ENCODE assay signal across 10 cellular contexts in genomic region chr2:43798300-43798699, GRCh38. TPM values are rescaled to one million over a fixed set of nuclear protein-coding genes. Genes with fewer than 3 reads are reported as not detected.
DNase-seq lines count a peak whose midpoint lies in the region; TF ChIP-seq lines count a peak whose summit lies in the region.
"Had no signal": no experiment of that assay in that cellular context is flagged by ENCODE, and none has a peak within 500 bp of the region (broad histone marks: within the 10 kb centered on the region; RNA-seq: fewer than 3 reads in every experiment).

No MANE protein-coding gene starts in this region.

- no peak overlapping the region for H3K4me3 Mint-ChIP-seq in activated CD4-positive, alpha-beta T cell treated with anti-CD3 and anti-CD28 coated beads, Interleukin-2, amount 10 ng/mL, durations not matched to agents 24 days and 14 days
- H3K4me3 Mint-ChIP-seq in endothelial cell (ENCODE audit: unreplicated experiment) (no peak overlapping the region), type B pancreatic cell (no peak overlapping the region)

- H3K27ac Mint-ChIP-seq in activated CD4-positive, alpha-beta T cell treated with anti-CD3 and anti-CD28 coated beads, Interleukin-2, amount 10 ng/mL, durations not matched to agents 24 days and 14 days = no peak overlapping the region
- H3K27ac Mint-ChIP-seq in endothelial cell (ENCODE audit: unreplicated experiment) (no peak overlapping the region), type B pancreatic cell (no peak overlapping the region)

- no peaks in the 10 kb centered on the region for H3K27me3 Mint-ChIP-seq in activated CD4-positive, alpha-beta T cell treated with anti-CD3 and anti-CD28 coated beads, Interleukin-2, amount 10 ng/mL, durations not matched to agents 24 days and 14 days
- H3K27me3 Mint-ChIP-seq in endothelial cell (ENCODE audit: unreplicated experiment) (no peaks in the 10 kb centered on the region), type B pancreatic cell (no peaks in the 10 kb centered on the region)

- H3K27ac ChIP-seq in prostate gland = no peak overlapping the region

- no peaks in the 10 kb centered on the region for H3K36me3 Mint-ChIP-seq in activated CD4-positive, alpha-beta T cell treated with anti-CD3 and anti-CD28 coated beads, Interleukin-2, amount 10 ng/mL, durations not matched to agents 24 days and 14 days (ENCODE audit: low read depth)
- H3K36me3 Mint-ChIP-seq in endothelial cell (ENCODE audit: low read depth, unreplicated experiment) (no peaks in the 10 kb centered on the region), type B pancreatic cell (peaks cover 12% of the 10 kb centered on the region)

- H3K9me3 Mint-ChIP-seq in activated CD4-positive, alpha-beta T cell treated with anti-CD3 and anti-CD28 coated beads, Interleukin-2, amount 10 ng/mL, durations not matched to agents 24 days and 14 days = no peaks in the 10 kb centered on the region
- H3K9me3 Mint-ChIP-seq in endothelial cell (ENCODE audit: unreplicated experiment) (no peaks in the 10 kb centered on the region), type B pancreatic cell (no peaks in the 10 kb centered on the region)

- no peak for TF ChIP-seq POLR2A in prostate gland (IDR thresholded peaks at IDR 0.05)

- H3K27me3 ChIP-seq in MG63 (no peaks in the 10 kb centered on the region), prostate gland (replicated peaks; ENCODE audit: insufficient read depth) (no peaks in the 10 kb centered on the region)

- H3K36me3 ChIP-seq in MG63 = no peaks in the 10 kb centered on the region
- H3K36me3 ChIP-seq in prostate gland = no peaks in the 10 kb centered on the region

- TF ChIP-seq CTCF in endothelial cell (IDR thresholded peaks at IDR 0.05; ENCODE audit: unreplicated experiment) = peak; percentile 61
- TF ChIP-seq CTCF in type B pancreatic cell (conservative IDR thresholded peaks at IDR 0.05) = peak; percentile 55
- TF ChIP-seq CTCF in prostate gland (IDR thresholded peaks at IDR 0.05) = no peak

- WGBS in prostate gland = 78% methylated on average over 4 of the region's 4 CpGs

- H3K4me1 Mint-ChIP-seq in activated CD4-positive, alpha-beta T cell treated with anti-CD3 and anti-CD28 coated beads, Interleukin-2, amount 10 ng/mL, durations not matched to agents 24 days and 14 days = no peaks in the 10 kb centered on the region
- H3K4me1 Mint-ChIP-seq in endothelial cell (ENCODE audit: unreplicated experiment) = no peaks in the 10 kb centered on the region
- H3K4me1 Mint-ChIP-seq in type B pancreatic cell (ENCODE audit: unreplicated experiment) = no peaks in the 10 kb centered on the region

- DNase-seq in activated CD4-positive, alpha-beta T cell treated with anti-CD3 and anti-CD28 coated beads, Interleukin-2, amount 10 ng/mL, durations not matched to agents 24 days and 14 days = peak; percentile 26
- DNase-seq in activated CD4-positive, alpha-beta T cell treated with anti-CD3 and anti-CD28 coated beads, Interleukin-2, amount 50 U/mL, for 1 hour = no peak
- DNase-seq in NCI-H82 treated with DMSO at 0.1 percent for 48 hours (lab: John Stamatoyannopoulos, UW; ENCODE audit: unreplicated experiment) (peak; percentile 8), endothelial cell (ENCODE audit: low spot score) (no peak), type B pancreatic cell (ENCODE audit: extremely low spot score, unreplicated experiment) (no peak), MG63 (no peak), NCI-H2171 (lab: John Stamatoyannopoulos, UW) (no peak), prostate gland (ENCODE audit: low spot score) (no peak)
- DNase-seq: effector CD4-positive, alpha-beta T cell had no signal

- H3K4me1 ChIP-seq in prostate gland (replicated peaks) = no peaks in the 10 kb centered on the region

- intact Hi-C loops in activated CD4-positive, alpha-beta T cell treated with anti-CD3 and anti-CD28 coated beads, Interleukin-2, amount 10 ng/mL, durations not matched to agents 24 days and 14 days (cut with micrococcal nuclease) = no loop called here
- intact Hi-C loops in prostate gland (cut with DNase I) = no loop called here

- H3K4me3 ChIP-seq in MG63 (no peak overlapping the region), prostate gland (no peak overlapping the region)

- H3K9me3 ChIP-seq in MG63 = no peaks in the 10 kb centered on the region
- H3K9me3 ChIP-seq in prostate gland = no peaks in the 10 kb centered on the region

RNA-seq across cellular contexts. Expression of gene DYNC2LI1, which starts 24.5 kb away (rescaled TPM):
- total RNA-seq in activated CD4-positive, alpha-beta T cell treated with anti-CD3 and anti-CD28 coated beads, Interleukin-2, amount 10 ng/mL, durations not matched to agents 24 days and 14 days = 9.8 and 10.8 TPM in 2 replicates
- total RNA-seq in endothelial cell (ENCODE audit: unreplicated experiment) (10.7 TPM), type B pancreatic cell (ENCODE audit: low replicate concordance) (18.8 and 22.0 TPM in 2 replicates), prostate gland (10 to 100 TPM; 26.1 to 27.3 TPM)
- 22.4 and 22.5 TPM in 2 replicates for total RNA-seq in MG63 (2014; rRNA removed; shearing (Covaris generic); ENCODE audit: low replicate concordance)

RNA-seq across cellular contexts. Expression of gene ABCG5, which starts 40.3 kb away (rescaled TPM):
- not detected in 2 replicates for total RNA-seq in activated CD4-positive, alpha-beta T cell treated with anti-CD3 and anti-CD28 coated beads, Interleukin-2, amount 10 ng/mL, durations not matched to agents 24 days and 14 days
- total RNA-seq in endothelial cell (ENCODE audit: unreplicated experiment) (not detected), type B pancreatic cell (ENCODE audit: low replicate concordance) (0.10 and 0.36 TPM in 2 replicates), prostate gland (not detected)
- not detected in 2 replicates for total RNA-seq in MG63 (2014; rRNA removed; shearing (Covaris generic); ENCODE audit: low replicate concordance)
- total RNA-seq: omental fat pad had no signal

RNA-seq across cellular contexts. Expression of gene ABCG8, which starts 40.5 kb away (rescaled TPM):
- not detected in 2 replicates for total RNA-seq in activated CD4-positive, alpha-beta T cell treated with anti-CD3 and anti-CD28 coated beads, Interleukin-2, amount 10 ng/mL, durations not matched to agents 24 days and 14 days
- total RNA-seq in endothelial cell (ENCODE audit: unreplicated experiment) (not detected), type B pancreatic cell (ENCODE audit: low replicate concordance) (0.31 TPM in 1 of 2 replicates, not detected in the other), prostate gland (under 1 TPM in 1 of 2 donors, not detected in 1; 0.57 TPM)
- not detected in 2 replicates for total RNA-seq in MG63 (2014; rRNA removed; shearing (Covaris generic); ENCODE audit: low replicate concordance)

Comparison
In these comparisons a context has a peak if more than half of its experiments do, and no peak if none do; other contexts are left out.
1. DNase-seq: peak in activated CD4-positive, alpha-beta T cell treated with anti-CD3 and anti-CD28 coated beads, Interleukin-2, amount 10 ng/mL, durations not matched to agents 24 days and 14 days (single experiment) and NCI-H82 treated with DMSO at 0.1 percent for 48 hours (single experiment); none in activated CD4-positive, alpha-beta T cell treated with anti-CD3 and anti-CD28 coated beads, Interleukin-2, amount 50 U/mL, for 1 hour (single experiment), endothelial cell (single experiment), type B pancreatic cell (single experiment), MG63 (single experiment), NCI-H2171 (single experiment) and prostate gland (single experiment).
2. CTCF ChIP-seq: peak in endothelial cell (single experiment) and type B pancreatic cell (single experiment); none in prostate gland (0 of 4).